ENCODE assay signal across 21 cellular contexts in genomic region chr16:35492225-35492624, GRCh38.
DNase-seq lines count a peak whose midpoint lies in the region; ATAC-seq and TF ChIP-seq lines count a peak whose summit lies in the region.
"Had no signal": no experiment of that assay in that cellular context is flagged by ENCODE, and none has a peak within 500 bp of the region (broad histone marks: within the 10 kb centered on the region; RNA-seq: fewer than 3 reads in every experiment).

No MANE protein-coding gene starts in this region.

- ATAC-seq in SK-N-SH treated with all-trans-retinoic acid at 6 μM for 48 hours: peak; percentile 100
- no peak for ATAC-seq in GM19395 (IDR thresholded peaks at IDR 0.05; ENCODE audit: unreplicated experiment)
- ATAC-seq: activated T-cell treated with anti-CD3 and anti-CD28 coated beads, Interleukin-2, amount 50 U/mL, for 72 hours; foreskin keratinocyte had no signal

- DNase-seq in Daoy (ENCODE audit: low read depth) (peak; percentile 2), NCI-H1105 treated with DMSO at 0.1 percent for 48 hours (lab: John Stamatoyannopoulos, UW) (peak; percentile 79), NCI-H526 (lab: John Stamatoyannopoulos, UW) (peak; percentile 29 to 66), LoVo (ENCODE audit: low spot score) (no peak)
- no peak for DNase-seq in stimulated activated CD4-positive, alpha-beta T cell treated with anti-CD3 and anti-CD28 coated beads, Interleukin-2, amount 100 ng/mL, for 48 hours
- no peak for DNase-seq in effector CD4-positive, alpha-beta T cell
- DNase-seq: activated naive CD4-positive, alpha-beta T cell treated with anti-CD3 and anti-CD28 coated beads, Interleukin-2, amount 10 ng/mL, durations not matched to agents 7 days and 5 days; activated T-cell treated with anti-CD3 and anti-CD28 coated beads, Interleukin-2, amount 50 U/mL, for 72 hours; CD4-positive, CD25-positive, alpha-beta regulatory T cell; DMS79 treated with DMSO at 0.1 percent for 48 hours; dorsolateral prefrontal cortex; foreskin keratinocyte; HCEC 1CT; hippocampal formation; mammary epithelial cell; NCI-H2107; NK-92 treated with Interleukin-12 subunit alpha and Interleukin-12 subunit beta, amount 100 ng/mL, for 24 hours; nucleus accumbens; stimulated activated CD4-positive, alpha-beta T cell treated with anti-CD3 and anti-CD28 coated beads, Interleukin-4, amount 100 ng/mL, for 4 hours had no signal

TF ChIP-seq in SK-N-SH treated with all-trans-retinoic acid at 6 μM for 48 hours, 23 proteins besides CTCF, POLR2A, EP300 and RAD21:
- TF ChIP-seq ZFP3 (CRISPR knock-in tag; IDR thresholded peaks at IDR 0.05): no peak
- no peak for TF ChIP-seq ZC3H10 (CRISPR knock-in tag; IDR thresholded peaks at IDR 0.05)
- no peak for TF ChIP-seq PATZ1 (CRISPR knock-in tag; IDR thresholded peaks at IDR 0.05; ENCODE audit: borderline replicate concordance)
- TF ChIP-seq SNAI2 (CRISPR knock-in tag; IDR thresholded peaks at IDR 0.05): no peak
- no peak for TF ChIP-seq BACH2 (CRISPR knock-in tag; IDR thresholded peaks at IDR 0.05; ENCODE audit: borderline replicate concordance)
- no peak for TF ChIP-seq CSDC2 (CRISPR knock-in tag; IDR thresholded peaks at IDR 0.05)
- no peak for TF ChIP-seq RARB (CRISPR knock-in tag; IDR thresholded peaks at IDR 0.05)
- TF ChIP-seq PPARA (CRISPR knock-in tag; IDR thresholded peaks at IDR 0.05; ENCODE audit: borderline replicate concordance): no peak

Comparison
In these comparisons a context has a peak if more than half of its experiments do, and no peak if none do; other contexts are left out.
1. DNase-seq: peak in Daoy (single experiment), NCI-H1105 treated with DMSO at 0.1 percent for 48 hours (single experiment) and NCI-H526 (2 of 2); none in LoVo (single experiment), stimulated activated CD4-positive, alpha-beta T cell treated with anti-CD3 and anti-CD28 coated beads, Interleukin-2, amount 100 ng/mL, for 48 hours (0 of 2) and effector CD4-positive, alpha-beta T cell (single experiment).